In the genomic region with DNA sequence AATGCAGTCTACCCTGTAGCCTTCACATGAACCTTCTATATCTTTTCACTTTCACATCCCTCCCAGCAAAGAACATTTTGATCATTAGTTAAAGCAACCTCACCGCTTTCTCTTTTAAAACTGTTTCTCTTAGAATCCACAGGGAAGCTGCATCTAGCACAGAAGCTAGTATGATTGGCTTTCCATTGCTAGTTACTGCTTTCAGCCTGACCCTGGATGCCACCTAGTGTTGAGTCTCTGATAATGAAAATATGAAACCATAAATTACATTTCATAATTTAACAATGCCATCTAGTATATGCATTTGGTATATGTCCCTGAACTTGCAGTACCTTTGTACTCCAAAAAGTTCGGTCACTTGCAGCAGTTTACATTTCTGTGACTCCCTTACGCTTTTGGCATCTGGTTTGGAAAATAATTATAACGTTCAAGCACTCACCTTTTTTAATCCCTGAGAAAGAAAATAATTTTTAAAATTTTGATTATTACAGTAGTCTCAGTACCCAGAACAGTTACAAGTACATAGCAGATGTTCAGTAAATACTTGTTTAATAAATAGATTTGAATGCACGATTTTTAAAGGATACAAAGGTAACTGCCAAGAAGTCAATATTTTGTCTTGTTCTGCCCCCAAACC, we compare ENCODE assay signal across 8 cellular contexts. TPM values are rescaled to one million over a fixed set of nuclear protein-coding genes. Genes with fewer than 3 reads are reported as not detected.
DNase-seq lines count a peak whose midpoint lies in the region; ATAC-seq and TF ChIP-seq lines count a peak whose summit lies in the region.

No MANE protein-coding gene starts in this region.

- peaks cover 0 to 4% of the 10 kb centered on the region in 2 experiments for H3K36me3 ChIP-seq in mesenchymal stem cell (ENCODE audit: control insufficient read depth in 1 of 2, insufficient read depth in 2 of 2, low read depth in 1 of 2, low read length in 2 of 2)

- H3K79me2 ChIP-seq in H9 (ENCODE audit: insufficient read depth, low read length) = no peaks in the 10 kb centered on the region

- H3K27me3 ChIP-seq in H9 (ENCODE audit: insufficient read depth, low read length) = no peaks in the 10 kb centered on the region
- H3K27me3 ChIP-seq in mesenchymal stem cell (ENCODE audit: control insufficient read depth in 1 of 2, insufficient read depth in 1 of 2, low read length in 2 of 2) = no peaks in the 10 kb centered on the region

- no peaks in the 10 kb centered on the region for H3K23me2 ChIP-seq in H9 (ENCODE audit: insufficient read length, low read depth, low read length, poor library complexity, severe bottlenecking)

- H2BK120ac ChIP-seq in H9 (ENCODE audit: low read depth, low read length, poor library complexity, severe bottlenecking) (no peak overlapping the region), mesenchymal stem cell (ENCODE audit: low read depth, low read length) (no peak overlapping the region)

- peak; percentile 43 to 71 (median 55) for ATAC-seq in T-cell (replicated peaks in 1 of 4)

- TF ChIP-seq CTCF in H9 (conservative IDR thresholded peaks at IDR 0.05) (peak; percentile 70), LNCAP (IDR thresholded peaks at IDR 0.05) (peak; percentile 78)

- no peak overlapping the region for H3K56ac ChIP-seq in H9 (ENCODE audit: insufficient read length, low read depth, low read length)

- no peak overlapping the region for H3K4ac ChIP-seq in H9 (ENCODE audit: low read depth, low read length)
- no peak overlapping the region for H3K4ac ChIP-seq in mesenchymal stem cell (ENCODE audit: low read depth in 1 of 2, low read length in 2 of 2)

- no peak overlapping the region for H2AFZ ChIP-seq in H9 (ENCODE audit: low read length)
- H2AFZ ChIP-seq in mesenchymal stem cell (ENCODE audit: low read depth, low read length) = no peak overlapping the region

- H2BK20ac ChIP-seq in H9 (ENCODE audit: low read depth, low read length, poor library complexity, severe bottlenecking) = no peak overlapping the region

- no peak overlapping the region for H3T11ph ChIP-seq in H9 (ENCODE audit: low read length)

- H3K4me3 ChIP-seq in mesenchymal stem cell (ENCODE audit: insufficient read depth in 1 of 2, low read depth in 1 of 2, low read length in 2 of 2) = no peak overlapping the region

- peaks cover 8 to 14% of the 10 kb centered on the region in 2 experiments for H3K4me1 Mint-ChIP-seq in H9
- peaks cover 0 to 4% (median 0%) of the 10 kb centered on the region in 3 donors for H3K4me1 Mint-ChIP-seq in T-cell
- H3K4me1 Mint-ChIP-seq in T-helper 2 cell treated with Interferon-gamma antibody and Interleukin-4, amounts not matched to agents 5 μg/mL and 100 μg/mL, for 36 hours (ENCODE audit: low read depth) = peaks cover 3% of the 10 kb centered on the region

- DNase-seq in ACHN (peak; percentile 65), GM03348 (ENCODE audit: low spot score) (peak; percentile 66), H9 (no peak), T-cell (peak in 21 of 34 experiments; percentile 2 to 38 (median 15)), mesenchymal stem cell (peak; percentile 59)
- peak; percentile 0 for DNase-seq in effector CD8-positive, alpha-beta T cell (lab: John Stamatoyannopoulos, UW)
- DNase-seq in T-helper 2 cell treated with Interferon-gamma antibody and Interleukin-4, amounts not matched to agents 5 μg/mL and 100 μg/mL, for 36 hours (ENCODE audit: low spot score) = no peak

- H3K4me3 Mint-ChIP-seq in H9 (no peak overlapping the region), T-cell (no peak overlapping the region)
- no peak overlapping the region for H3K4me3 Mint-ChIP-seq in T-helper 2 cell treated with Interferon-gamma antibody and Interleukin-4, amounts not matched to agents 5 μg/mL and 100 μg/mL, for 36 hours

- H3K23ac ChIP-seq in H9 (ENCODE audit: insufficient read length, low read depth, low read length) (no peak overlapping the region), mesenchymal stem cell (ENCODE audit: low read length in 2 of 2) (no peak overlapping the region)

- H4K91ac ChIP-seq in H9 (ENCODE audit: insufficient read length, low read depth, low read length) = no peak overlapping the region
- no peak overlapping the region for H4K91ac ChIP-seq in mesenchymal stem cell (ENCODE audit: low read length)

- H3K4me2 ChIP-seq in H9 (ENCODE audit: insufficient read depth, insufficient read length, low read length) = no peak overlapping the region
- no peak overlapping the region for H3K4me2 ChIP-seq in mesenchymal stem cell (ENCODE audit: low read length, poor library complexity, severe bottlenecking)

- no peaks in the 10 kb centered on the region for H3K9me3 Mint-ChIP-seq in H9
- no peaks in the 10 kb centered on the region for H3K9me3 Mint-ChIP-seq in T-cell
- H3K9me3 Mint-ChIP-seq in T-helper 2 cell treated with Interferon-gamma antibody and Interleukin-4, amounts not matched to agents 5 μg/mL and 100 μg/mL, for 36 hours = no peaks in the 10 kb centered on the region

- no peaks in the 10 kb centered on the region for H3K9me3 ChIP-seq in H9 (ENCODE audit: control insufficient read depth, low read depth, low read length)
- H3K9me3 ChIP-seq in mesenchymal stem cell (ENCODE audit: control insufficient read depth, low read length) = no peaks in the 10 kb centered on the region

- H2BK12ac ChIP-seq in H9 (ENCODE audit: insufficient read length, low read depth, low read length) = no peak overlapping the region
- H2BK12ac ChIP-seq in mesenchymal stem cell (ENCODE audit: low read length in 2 of 2) = no peak overlapping the region

- no CpG with 5 or more reads among the region's 5 CpGs for WGBS in H9 (ENCODE audit: extremely low coverage, insufficient read length, low lambda C conversion rate)
- 94% methylated on average over 3 of the region's 5 CpGs for WGBS in mesenchymal stem cell

- H2BK15ac ChIP-seq in H9 (ENCODE audit: low read depth, low read length) (no peak overlapping the region), mesenchymal stem cell (ENCODE audit: low read depth, poor library complexity, severe bottlenecking) (no peak overlapping the region)

- H2BK5ac ChIP-seq in H9 (ENCODE audit: insufficient read length, low read length) (no peak overlapping the region), mesenchymal stem cell (ENCODE audit: low read depth, low read length, poor library complexity, severe bottlenecking) (no peak overlapping the region)

- H3K79me1 ChIP-seq in H9 (ENCODE audit: insufficient read depth, low read depth, low read length, poor library complexity, severe bottlenecking) (no peaks in the 10 kb centered on the region), mesenchymal stem cell (replicated peaks; ENCODE audit: low read length, poor library complexity, severe bottlenecking) (no peaks in the 10 kb centered on the region)

- no peak overlapping the region for H4K5ac ChIP-seq in H9 (ENCODE audit: insufficient read length, low read depth, low read length)

- H3K14ac ChIP-seq in H9 (ENCODE audit: insufficient read depth, low read length) = no peak overlapping the region
- H3K14ac ChIP-seq in mesenchymal stem cell (ENCODE audit: low read length in 2 of 2) = no peak overlapping the region

- H3K27me3 Mint-ChIP-seq in H9 (ENCODE audit: low read depth) = no peaks in the 10 kb centered on the region
- H3K27me3 Mint-ChIP-seq in T-cell = no peaks in the 10 kb centered on the region
- no peaks in the 10 kb centered on the region for H3K27me3 Mint-ChIP-seq in T-helper 2 cell treated with Interferon-gamma antibody and Interleukin-4, amounts not matched to agents 5 μg/mL and 100 μg/mL, for 36 hours (ENCODE audit: low read depth)

- no peaks in the 10 kb centered on the region for H4K20me1 ChIP-seq in H9 (ENCODE audit: control insufficient read depth, insufficient read depth, insufficient read length)

- in situ Hi-C loops in ACHN (cut with HindIII; ENCODE audit: low pct_ligation_motif_present, low pct_unique_long_range_greater_than_20kb, low sequenced_read_pairs) = no loop called here

- H4K8ac ChIP-seq in H9 (replicated peaks; ENCODE audit: insufficient read length, low read depth, low read length) (no peak overlapping the region), mesenchymal stem cell (ENCODE audit: low read length) (no peak overlapping the region)

- H3K27ac Mint-ChIP-seq in H9 = no peak overlapping the region
- no peak overlapping the region for H3K27ac Mint-ChIP-seq in T-cell
- no peak overlapping the region for H3K27ac Mint-ChIP-seq in T-helper 2 cell treated with Interferon-gamma antibody and Interleukin-4, amounts not matched to agents 5 μg/mL and 100 μg/mL, for 36 hours

- POLR2A ChIA-PET in T-cell (lab: Charles Lee) = interaction anchor here in 1 of 2 donors (0.6 to 0.9 kb wide), 3 partner anchors 21 to 113 kb away, joined by 3 to 4 read pairs (median 3); no protein-coding TSS in a partner anchor

- no peak overlapping the region for H3K18ac ChIP-seq in H9 (ENCODE audit: insufficient read length, low read depth, low read length)
- H3K18ac ChIP-seq in mesenchymal stem cell (ENCODE audit: low read depth in 1 of 2, low read length in 2 of 2) = no peak overlapping the region

- no peak overlapping the region for H3K27ac ChIP-seq in H9 (ENCODE audit: insufficient read length, low read depth, low read length)
- no peak overlapping the region for H3K27ac ChIP-seq in mesenchymal stem cell (ENCODE audit: low read length, poor library complexity, severe bottlenecking)

- H3K9ac ChIP-seq in H9 (ENCODE audit: extremely low read depth, insufficient read length, low read length) (no peak overlapping the region), mesenchymal stem cell (ENCODE audit: low read length) (peak overlapping the region; percentile 44)

- H2AK5ac ChIP-seq in H9 (ENCODE audit: insufficient read length, low read length) (no peak overlapping the region), mesenchymal stem cell (ENCODE audit: low read length, severe bottlenecking) (no peak overlapping the region)

- H3K4me1 ChIP-seq in H9 (ENCODE audit: insufficient read depth, low read length) (no peaks in the 10 kb centered on the region; the same call in 1 of the 2 replicates), mesenchymal stem cell (ENCODE audit: control insufficient read depth, insufficient read depth, low read depth, low read length) (no peaks in the 10 kb centered on the region)

- CTCF ChIA-PET in T-cell (lab: Charles Lee) = interaction anchor here (0.6 to 6.1 kb wide), 13 partner anchors 8 to 1635 kb away, joined by 3 to 85 read pairs (median 3); a partner anchor contains a TSS

- peaks cover 0 to 5% (median 2%) of the 10 kb centered on the region in 3 experiments; a peak in 2 of 7 replicates for H3K36me3 Mint-ChIP-seq in H9 (ENCODE audit: insufficient read depth in 1 of 3, low read depth in 3 of 3)
- H3K36me3 Mint-ChIP-seq in T-cell = peaks cover 6% of the 10 kb centered on the region
- peaks cover 9% of the 10 kb centered on the region for H3K36me3 Mint-ChIP-seq in T-helper 2 cell treated with Interferon-gamma antibody and Interleukin-4, amounts not matched to agents 5 μg/mL and 100 μg/mL, for 36 hours (ENCODE audit: low read depth)

RNA-seq across cellular contexts. Expression of a gene that starts 22.7 kb away (rescaled TPM):
- total RNA-seq in H9 (2021) = 37.3 and 42.0 TPM in 2 replicates
- 10 to 100 TPM in 3 of 5 donors, 1 to 10 TPM in 2; 6.3 to 11.3 (median 10.3) TPM for total RNA-seq in T-cell
- polyA plus RNA-seq in mesenchymal stem cell (2013, experiment 1 of 2) = 65.9 TPM
- 68.1 TPM for polyA plus RNA-seq in mesenchymal stem cell (2013, experiment 2 of 2)

RNA-seq across cellular contexts. Expression of a gene that starts 24.0 kb away (rescaled TPM):
- total RNA-seq in H9 (2021) (7.2 and 7.3 TPM in 2 replicates), T-cell (1 to 10 TPM; 3.7 to 5.3 (median 4.3) TPM)
- 3.0 TPM for polyA plus RNA-seq in mesenchymal stem cell (2013, experiment 1 of 2)
- 3.4 TPM for polyA plus RNA-seq in mesenchymal stem cell (2013, experiment 2 of 2)

RNA-seq across cellular contexts. Expression of a gene that starts 43.1 kb away (rescaled TPM):
- total RNA-seq in H9 (2021) = 26.8 and 27.7 TPM in 2 replicates
- 10 to 100 TPM in 4 of 5 donors, 1 to 10 TPM in 1; 9.4 to 12.2 (median 10.5) TPM for total RNA-seq in T-cell
- polyA plus RNA-seq in mesenchymal stem cell (2013, experiment 1 of 2) = 20.7 TPM
- 24.4 TPM for polyA plus RNA-seq in mesenchymal stem cell (2013, experiment 2 of 2)

Comparison
In these comparisons a context has a peak if more than half of its experiments do, and no peak if none do; other contexts are left out.
1. DNase-seq: peak in ACHN (single experiment), GM03348 (single experiment), T-cell (21 of 34), effector CD8-positive, alpha-beta T cell (single experiment) and mesenchymal stem cell (single experiment); none in H9 (single experiment) and T-helper 2 cell treated with Interferon-gamma antibody and Interleukin-4, amounts not matched to agents 5 μg/mL and 100 μg/mL, for 36 hours (single experiment).